ENCODE assay signal across 12 cellular contexts in the genomic region with DNA sequence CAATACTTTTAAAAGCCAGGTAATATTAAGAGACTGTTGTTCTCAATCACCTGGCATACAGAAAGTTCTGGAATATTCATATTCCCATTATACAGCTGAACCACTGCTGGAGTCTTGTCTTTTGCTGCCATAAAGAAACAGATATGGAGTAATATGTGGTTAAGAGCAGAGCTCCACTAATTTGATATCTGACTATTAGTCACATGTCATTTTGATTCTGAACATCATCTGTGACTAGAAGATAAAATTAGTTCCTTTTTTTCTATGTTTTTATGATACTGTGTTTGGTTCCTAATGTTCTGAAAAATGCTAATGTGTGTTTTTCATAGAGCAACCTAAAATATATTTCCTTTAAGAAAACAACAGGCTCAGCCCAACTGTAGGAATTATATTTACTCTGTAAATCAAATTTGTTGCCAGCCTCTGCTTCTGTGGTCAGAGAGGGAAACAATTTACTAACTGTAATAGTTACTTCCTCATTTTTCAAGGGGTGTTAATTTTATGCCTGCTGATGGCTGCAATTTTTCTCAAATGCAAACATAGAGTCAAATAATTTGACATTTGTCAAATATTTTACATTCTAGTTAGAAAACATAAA. TPM values are rescaled to one million over a fixed set of nuclear protein-coding genes. Genes with fewer than 3 reads are reported as not detected.
A peak's percentile ranks its signal among the peaks of the same experiment; 100 is the strongest.
DNase-seq lines count a peak whose midpoint lies in the region; ATAC-seq and TF ChIP-seq lines count a peak whose summit lies in the region.
"Had no signal": no experiment of that assay in that cellular context is flagged by ENCODE, and none has a peak within 500 bp of the region (broad histone marks: within the 10 kb centered on the region; RNA-seq: fewer than 3 reads in every experiment).

No MANE protein-coding gene starts in this region.

- intact Hi-C loops in activated B cell treated with CpG ODN at 0.5 μM for 24 hours (cut with micrococcal nuclease) (loop anchor here (1.0 to 2.0 kb wide), 6 partner anchors 8 to 296 kb away; no protein-coding TSS in a partner anchor), PC-9 (cut with micrococcal nuclease; ENCODE audit: unreplicated experiment) (no loop called here)

- peak overlapping the region; percentile 71 for H3K27ac Mint-ChIP-seq in activated B cell treated with CpG ODN at 0.5 μM for 24 hours
- H3K27ac Mint-ChIP-seq in activated naive CD8-positive, alpha-beta T cell treated with anti-CD3 and anti-CD28 coated beads, Interleukin-2, amount 50 U/mL, for 24 hours: no peak overlapping the region

- H2AFZ ChIP-seq in PC-9: no peak overlapping the region

- no peak overlapping the region for H3K4me3 ChIP-seq in PC-9

- ATAC-seq in GM19455 (IDR thresholded peaks at IDR 0.05; ENCODE audit: unreplicated experiment) (peak; percentile 38), HG03432 (IDR thresholded peaks at IDR 0.05; ENCODE audit: unreplicated experiment) (peak; percentile 45), activated B cell treated with CpG ODN at 0.5 μM for 24 hours (ENCODE audit: low read depth) (peak; percentile 45)
- no peak for ATAC-seq in activated naive CD8-positive, alpha-beta T cell treated with anti-CD3 and anti-CD28 coated beads, Interleukin-2, amount 50 U/mL, for 24 hours
- ATAC-seq: Panc1 had no signal

- H3K4me2 ChIP-seq in PC-9: no peak overlapping the region

- CTCF ChIA-PET in activated B cell treated with CpG ODN at 0.5 μM for 24 hours (lab: Charles Lee): interaction anchor here (1.1 to 2.6 kb wide), 4 partner anchors 39 to 201 kb away, joined by 3 to 15 read pairs (median 8); no protein-coding TSS in a partner anchor
- CTCF ChIA-PET in PC-9 (lab: Charles Lee): no interaction called here

- no peak overlapping the region for H3K27ac ChIP-seq in PC-9

- POLR2A ChIA-PET in activated B cell treated with CpG ODN at 0.5 μM for 24 hours (lab: Charles Lee): interaction anchor here (0.7 to 1.5 kb wide), 6 partner anchors 17 to 163 kb away, joined by 3 to 7 read pairs (median 4); a partner anchor contains a TSS
- POLR2A ChIA-PET in PC-9 (lab: Charles Lee; ENCODE audit: unreplicated experiment): no interaction called here

- no peaks in the 10 kb centered on the region for H3K9me3 Mint-ChIP-seq in activated B cell treated with CpG ODN at 0.5 μM for 24 hours
- H3K9me3 Mint-ChIP-seq in activated naive CD8-positive, alpha-beta T cell treated with anti-CD3 and anti-CD28 coated beads, Interleukin-2, amount 50 U/mL, for 24 hours: peaks cover 20% of the 10 kb centered on the region

- no TSS peak for BruUV-seq in PC-9 (replicated peaks; lab: Mats Ljungman, UMichigan)

- no peaks in the 10 kb centered on the region for H3K27me3 ChIP-seq in PC-9 (ENCODE audit: insufficient read depth, low read depth)

- no peaks in the 10 kb centered on the region for H3K36me3 ChIP-seq in PC-9 (ENCODE audit: low read depth)

- H3K27me3 Mint-ChIP-seq in activated B cell treated with CpG ODN at 0.5 μM for 24 hours: no peaks in the 10 kb centered on the region
- peaks cover 2% of the 10 kb centered on the region for H3K27me3 Mint-ChIP-seq in activated naive CD8-positive, alpha-beta T cell treated with anti-CD3 and anti-CD28 coated beads, Interleukin-2, amount 50 U/mL, for 24 hours

- H3K4me1 ChIP-seq in PC-9 (replicated peaks; ENCODE audit: insufficient read depth): 0 out of 2 replicates have a peak, but pooled peaks cover 5% of the 10 kb centered on the region

- H3K4me1 Mint-ChIP-seq in activated B cell treated with CpG ODN at 0.5 μM for 24 hours: peaks cover 45% of the 10 kb centered on the region
- H3K4me1 Mint-ChIP-seq in activated naive CD8-positive, alpha-beta T cell treated with anti-CD3 and anti-CD28 coated beads, Interleukin-2, amount 50 U/mL, for 24 hours: peaks cover 43% of the 10 kb centered on the region

- H3K9me3 ChIP-seq in PC-9 (ENCODE audit: insufficient read depth, low read depth): no peaks in the 10 kb centered on the region

- no peaks in the 10 kb centered on the region for H3K9me2 ChIP-seq in PC-9 (ENCODE audit: insufficient read depth)

- TF ChIP-seq CTCF in activated B cell treated with CpG ODN at 0.5 μM for 24 hours (IDR thresholded peaks at IDR 0.05) (no peak), PC-9 (conservative IDR thresholded peaks at IDR 0.05) (no peak)

- peak overlapping the region; percentile 15 for H3K4me3 Mint-ChIP-seq in activated B cell treated with CpG ODN at 0.5 μM for 24 hours
- no peak overlapping the region for H3K4me3 Mint-ChIP-seq in activated naive CD8-positive, alpha-beta T cell treated with anti-CD3 and anti-CD28 coated beads, Interleukin-2, amount 50 U/mL, for 24 hours

- peaks cover 2% of the 10 kb centered on the region for H3K36me3 Mint-ChIP-seq in activated B cell treated with CpG ODN at 0.5 μM for 24 hours (ENCODE audit: low read depth)
- H3K36me3 Mint-ChIP-seq in activated naive CD8-positive, alpha-beta T cell treated with anti-CD3 and anti-CD28 coated beads, Interleukin-2, amount 50 U/mL, for 24 hours (ENCODE audit: low read depth): peaks cover 11% of the 10 kb centered on the region

- H3K79me2 ChIP-seq in PC-9 (ENCODE audit: low read depth): no peaks in the 10 kb centered on the region

- no peaks in the 10 kb centered on the region for H3F3A ChIP-seq in PC-9 (ENCODE audit: insufficient read depth, low read depth)

- no peaks in the 10 kb centered on the region for H4K20me1 ChIP-seq in PC-9 (ENCODE audit: insufficient read depth)

- peak; percentile 70 for DNase-seq in CD1c-positive myeloid dendritic cell (ENCODE audit: extremely low spot score)
- DNase-seq in activated B cell treated with CpG ODN at 0.5 μM for 24 hours: no peak
- DNase-seq in NK-92 treated with Interleukin-12 subunit alpha and Interleukin-12 subunit beta, amount 100 ng/mL, for 24 hours (lab: John Stamatoyannopoulos, UW): no peak
- no peak for DNase-seq in HuH-7.5 (ENCODE audit: low spot score)
- no peak for DNase-seq in PC-9
- no peak for DNase-seq in activated naive CD8-positive, alpha-beta T cell treated with anti-CD3 and anti-CD28 coated beads, Interleukin-2, amount 50 U/mL, for 24 hours
- DNase-seq: effector memory CD4-positive, alpha-beta T cell; mesenchymal stem cell; stimulated activated CD4-positive, alpha-beta T cell treated with anti-CD3 and anti-CD28 coated beads, Interleukin-4, amount 100 ng/mL, for 24 hours had no signal

RNA-seq across cellular contexts. Expression of a gene that starts 33.3 kb away (rescaled TPM):
- total RNA-seq in activated B cell treated with CpG ODN at 0.5 μM for 24 hours: 1.9 and 2.4 TPM in 2 replicates
- 0.09 TPM in 1 of 2 replicates, not detected in the other for total RNA-seq in PC-9 (2021)

RNA-seq across cellular contexts. Expression of a gene that starts 49.3 kb away (rescaled TPM):
- total RNA-seq in activated B cell treated with CpG ODN at 0.5 μM for 24 hours (20.7 and 22.5 TPM in 2 replicates), PC-9 (2021) (47.0 and 54.0 TPM in 2 replicates)
